19 cellular contexts compared by ENCODE assay signal in the genomic region with DNA sequence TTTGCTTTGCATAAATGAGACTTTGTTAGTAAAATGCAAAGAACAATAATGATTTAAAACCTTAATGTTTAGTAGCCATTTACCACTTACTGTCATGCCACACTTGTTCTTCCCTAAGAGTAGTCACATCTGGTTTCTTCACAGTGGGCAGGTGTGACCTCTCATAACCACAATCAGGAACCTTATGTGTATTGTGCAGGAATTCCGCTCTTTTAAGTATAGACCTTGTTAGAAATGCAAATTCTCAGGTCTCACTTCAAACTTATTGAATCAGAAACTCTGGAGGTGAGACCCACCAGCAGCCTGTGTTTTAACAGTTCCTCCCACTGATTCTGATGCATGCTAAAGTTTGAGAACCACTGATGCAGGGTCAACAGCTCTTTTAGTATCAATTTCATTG.
"Had no signal": no experiment of that assay in that cellular context is flagged by ENCODE, and none has a peak within 500 bp of the region (broad histone marks: within the 10 kb centered on the region; RNA-seq: fewer than 3 reads in every experiment).

No MANE protein-coding gene starts in this region.

- H3K4me3 ChIP-seq: testis, upper lobe of right lung had no signal

- DNase-seq: activated CD4-positive, alpha-beta T cell treated with anti-CD3 and anti-CD28 coated beads for 1 hour; activated CD4-positive, alpha-beta T cell treated with anti-CD3 and anti-CD28 coated beads, Interleukin-2, amount 50 U/mL, for 48 hours; activated CD8-positive, alpha-beta memory T cell treated with anti-CD3 and anti-CD28 coated beads, Interleukin-2, amount 10 ng/mL, durations not matched to agents 7 days and 5 days; activated effector memory CD4-positive, alpha-beta T cell treated with anti-CD3 and anti-CD28 coated beads, Interleukin-2, amount 50 U/mL, for 16 hours; activated T-cell treated with anti-CD3 and anti-CD28 coated beads, Interleukin-2, amount 50 U/mL, for 4 hours; anterior cingulate cortex; cerebellar nuclear complex; dermis blood vessel endothelial cell; endodermal cell; hypothalamus; kidney glomerular epithelial cell; stimulated activated CD4-positive, alpha-beta T cell treated with anti-CD3 and anti-CD28 coated beads, Interleukin-4, amount 100 ng/mL, for 1 hour; stimulated activated CD8-positive, alpha-beta memory T cell treated with anti-CD3 and anti-CD28 coated beads, Interleukin-4, amount 100 ng/mL, for 48 hours; stimulated activated naive CD8-positive, alpha-beta T cell treated with anti-CD3 and anti-CD28 coated beads, Interleukin-15, amount 100 ng/mL, for 72 hours; testis; upper lobe of right lung had no signal

- H3K4me1 Mint-ChIP-seq: activated CD8-positive, alpha-beta memory T cell treated with anti-CD3 and anti-CD28 coated beads, Interleukin-2, amount 10 ng/mL, durations not matched to agents 7 days and 5 days; endodermal cell; neural crest cell; stimulated activated naive CD8-positive, alpha-beta T cell treated with anti-CD3 and anti-CD28 coated beads, Interleukin-15, amount 100 ng/mL, for 72 hours had no signal

- ATAC-seq: activated CD8-positive, alpha-beta memory T cell treated with anti-CD3 and anti-CD28 coated beads, Interleukin-2, amount 10 ng/mL, durations not matched to agents 7 days and 5 days; activated T-cell treated with anti-CD3 and anti-CD28 coated beads, Interleukin-2, amount 50 U/mL, for 4 hours; esophagus mucosa; stimulated activated naive CD8-positive, alpha-beta T cell treated with anti-CD3 and anti-CD28 coated beads, Interleukin-15, amount 100 ng/mL, for 72 hours; upper lobe of right lung had no signal

- H3K27ac ChIP-seq: testis, upper lobe of right lung had no signal

- H3K4me3 Mint-ChIP-seq: activated CD8-positive, alpha-beta memory T cell treated with anti-CD3 and anti-CD28 coated beads, Interleukin-2, amount 10 ng/mL, durations not matched to agents 7 days and 5 days; activated naive CD8-positive, alpha-beta T cell; activated T-cell treated with anti-CD3 and anti-CD28 coated beads, Interleukin-2, amount 50 U/mL, for 4 hours; endodermal cell; neural crest cell; stimulated activated naive CD8-positive, alpha-beta T cell treated with anti-CD3 and anti-CD28 coated beads, Interleukin-15, amount 100 ng/mL, for 72 hours had no signal

- H3K36me3 Mint-ChIP-seq: activated CD8-positive, alpha-beta memory T cell treated with anti-CD3 and anti-CD28 coated beads, Interleukin-2, amount 10 ng/mL, durations not matched to agents 7 days and 5 days had no signal

- H3K27ac Mint-ChIP-seq: activated CD8-positive, alpha-beta memory T cell treated with anti-CD3 and anti-CD28 coated beads, Interleukin-2, amount 10 ng/mL, durations not matched to agents 7 days and 5 days; activated naive CD8-positive, alpha-beta T cell; endodermal cell had no signal

- H3K27me3 Mint-ChIP-seq: activated CD8-positive, alpha-beta memory T cell treated with anti-CD3 and anti-CD28 coated beads, Interleukin-2, amount 10 ng/mL, durations not matched to agents 7 days and 5 days; stimulated activated naive CD8-positive, alpha-beta T cell treated with anti-CD3 and anti-CD28 coated beads, Interleukin-15, amount 100 ng/mL, for 72 hours had no signal
